ENCODE assay signal across 8 cellular contexts in the genomic region with DNA sequence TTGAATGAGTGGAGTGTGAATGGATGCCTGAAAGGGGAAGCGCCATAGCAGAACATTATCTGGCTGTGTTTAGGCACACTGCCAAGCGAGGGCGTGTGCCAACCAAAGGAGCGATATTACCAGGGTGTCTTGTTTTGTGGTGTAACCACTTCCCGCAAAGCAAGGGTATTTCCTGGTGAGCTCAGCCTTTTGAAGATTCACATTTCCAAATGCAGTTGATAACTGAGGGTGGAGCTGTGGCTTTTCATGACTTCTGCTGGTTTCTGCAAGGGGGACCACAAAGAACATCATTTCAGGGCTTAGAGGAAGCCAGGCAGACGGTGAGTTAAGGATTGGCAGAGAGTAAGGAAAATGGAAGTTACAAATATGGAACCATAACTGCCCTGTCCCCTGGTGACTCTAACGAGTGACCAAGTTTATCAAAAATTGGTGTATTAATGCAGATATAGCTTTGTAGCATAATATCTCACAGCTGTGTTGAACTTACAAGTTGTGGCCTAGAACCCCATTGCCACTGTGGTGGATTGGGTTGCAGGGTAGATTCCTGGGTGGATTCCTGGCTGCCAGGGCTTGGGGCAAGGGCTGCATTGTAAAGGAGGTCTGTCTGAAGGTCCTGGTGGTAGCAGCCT.
DNase-seq lines count a peak whose midpoint lies in the region; ATAC-seq and FAIRE-seq lines count a peak whose summit lies in the region.

No MANE protein-coding gene starts in this region.

- no peaks in the 10 kb centered on the region for H3K9me3 ChIP-seq in SJSA1 (replicated peaks)

- no peaks in the 10 kb centered on the region for H3K27me3 ChIP-seq in SJSA1 (replicated peaks)

- no peak for FAIRE-seq in HTR-8/SVneo (lab: Jason Lieb, UNC)

- H3K4me1 ChIP-seq in SJSA1 (replicated peaks), result peaks cover 12% of the 10 kb centered on the region

- ATAC-seq in left ventricle myocardium superior, result peak; percentile 79

- no peaks in the 10 kb centered on the region for H3K36me3 ChIP-seq in SJSA1

- intact Hi-C loops in left ventricle myocardium superior (cut with micrococcal nuclease), result no loop called here

- H3K27ac ChIP-seq in SJSA1, result 0 out of 2 replicates have a peak overlapping the region, but pooled peaks have one; percentile 17

- H3K4me3 ChIP-seq in SJSA1, result no peak overlapping the region

- peak; percentile 55 for DNase-seq in NCI-H2171 treated with DMSO at 0.1 percent for 48 hours (lab: John Stamatoyannopoulos, UW)
- no peak for DNase-seq in NCI-H2171 (lab: John Stamatoyannopoulos, UW)
- DNase-seq in HTR-8/SVneo (ENCODE audit: insufficient read length, low spot score), result peak; percentile 37
- DNase-seq in SJSA1 (ENCODE audit: low read depth in 1 of 2, low spot score in 2 of 2), result peak in 1 of 2 experiments; percentile 15
- peak; percentile 73 for DNase-seq in activated gamma-delta T cell treated with anti-CD3 and anti-CD28 coated beads, Interleukin-2, amount 50 U/mL, for 16 hours (ENCODE audit: low read depth)
- DNase-seq in left ventricle myocardium superior, result peak; percentile 84
- DNase-seq in stimulated activated CD4-positive, alpha-beta T cell treated with anti-CD3 and anti-CD28 coated beads, TNF-alpha, amount 100 ng/mL, for 24 hours (ENCODE audit: low read depth in 3 of 3), result peak; percentile 59 to 75 (median 73)
- no peak for DNase-seq in NCI-H1930 (lab: John Stamatoyannopoulos, UW)

Comparison
In these comparisons a context has a peak if more than half of its experiments do, and no peak if none do; other contexts are left out.
1. DNase-seq: peak in NCI-H2171 treated with DMSO at 0.1 percent for 48 hours (single experiment), HTR-8/SVneo (single experiment), activated gamma-delta T cell treated with anti-CD3 and anti-CD28 coated beads, Interleukin-2, amount 50 U/mL, for 16 hours (single experiment), left ventricle myocardium superior (single experiment) and stimulated activated CD4-positive, alpha-beta T cell treated with anti-CD3 and anti-CD28 coated beads, TNF-alpha, amount 100 ng/mL, for 24 hours (3 of 3); none in NCI-H2171 (single experiment) and NCI-H1930 (0 of 2).